Comparison of ENCODE assay signal across 1 cellular context in genomic region chr1:169485427-169486280, GRCh38.
TF ChIP-seq lines count a peak whose summit lies in the region.

Gene SLC19A2, minus strand, starts transcription at chr1:169485944. Its CDS starts 178 bp downstream, at chr1:169485766.

TF ChIP-seq in HepG2, 621 proteins besides CTCF, POLR2A, EP300 and RAD21 (continued from another document and continues in another):
- TF ChIP-seq TCF7L2 (IDR thresholded peaks at IDR 0.05; ENCODE audit: low read depth, low read length) (no peak), ZNF691 (CRISPR knock-in tag; IDR thresholded peaks at IDR 0.05; ENCODE audit: borderline replicate concordance, low read depth) (peak; percentile 78; the same call in 1 of the 2 replicates), ZBTB34 (CRISPR knock-in tag; IDR thresholded peaks at IDR 0.05) (peak; percentile 77; the same call in 1 of the 2 replicates), GTF3A (CRISPR knock-in tag; conservative IDR thresholded peaks at IDR 0.05) (peak; percentile 30; the same call in 1 of the 2 replicates), ZBED4 (CRISPR knock-in tag; IDR thresholded peaks at IDR 0.05; ENCODE audit: borderline replicate concordance) (no peak), ARID3A (IDR thresholded peaks at IDR 0.05; ENCODE audit: low read depth, low read length) (peak; percentile 7; the same call in 1 of the 2 replicates), THYN1 (CRISPR knock-in tag; IDR thresholded peaks at IDR 0.05; ENCODE audit: borderline replicate concordance, low read depth) (no peak), ZNF547 (CRISPR knock-in tag; IDR thresholded peaks at IDR 0.05) (peak; percentile 50; the same call in 1 of the 2 replicates), ZSCAN5A (CRISPR knock-in tag; IDR thresholded peaks at IDR 0.05; ENCODE audit: borderline replicate concordance) (0 out of 2 replicates have a peak, but pooled peaks have one; percentile 37), ZFY (CRISPR knock-in tag; IDR thresholded peaks at IDR 0.05) (peak; percentile 85), FOXO4 (CRISPR knock-in tag; conservative IDR thresholded peaks at IDR 0.05) (peak; percentile 98; the same call in 1 of the 2 replicates), PITX1 (CRISPR knock-in tag; IDR thresholded peaks at IDR 0.05) (peak; percentile 80; the same call in 1 of the 2 replicates), CEBPG (CRISPR knock-in tag; IDR thresholded peaks at IDR 0.05) (no peak), GATA4 (IDR thresholded peaks at IDR 0.05; ENCODE audit: borderline replicate concordance, low read depth) (peak; percentile 51; the same call in 1 of the 2 replicates), ELK4 (CRISPR knock-in tag; IDR thresholded peaks at IDR 0.05; ENCODE audit: borderline replicate concordance) (no peak), ZHX1 (CRISPR knock-in tag; IDR thresholded peaks at IDR 0.05; ENCODE audit: low read depth) (peak; percentile 75; the same call in 1 of the 2 replicates), REL (CRISPR knock-in tag; conservative IDR thresholded peaks at IDR 0.05) (no peak), ZNF724P (CRISPR knock-in tag; IDR thresholded peaks at IDR 0.05; ENCODE audit: borderline replicate concordance) (peak; percentile 93), SP140L (CRISPR knock-in tag; IDR thresholded peaks at IDR 0.05; ENCODE audit: borderline replicate concordance) (no peak), HOXD1 (CRISPR knock-in tag; IDR thresholded peaks at IDR 0.05) (peak; percentile 86; the same call in 1 of the 2 replicates), RFX5 (IDR thresholded peaks at IDR 0.05; ENCODE audit: low read depth, low read length) (peak; percentile 61), RARA (CRISPR knock-in tag; IDR thresholded peaks at IDR 0.05) (peak; percentile 32), DRAP1 (CRISPR knock-in tag; IDR thresholded peaks at IDR 0.05) (peak; percentile 100), USF2 (IDR thresholded peaks at IDR 0.05; ENCODE audit: low read depth, low read length) (no peak), USF2 (CRISPR knock-in tag; IDR thresholded peaks at IDR 0.05; ENCODE audit: borderline replicate concordance) (peak; percentile 68; the same call in 1 of the 2 replicates), ZXDC (CRISPR knock-in tag; IDR thresholded peaks at IDR 0.05) (0 out of 2 replicates have a peak, but pooled peaks have one; percentile 77), TCF12 (IDR thresholded peaks at IDR 0.05) (no peak), TCF12 (CRISPR knock-in tag; IDR thresholded peaks at IDR 0.05) (peak; percentile 85; the same call in 1 of the 2 replicates), ZNF83 (CRISPR knock-in tag; IDR thresholded peaks at IDR 0.05; ENCODE audit: borderline replicate concordance) (no peak), ZNF780A (CRISPR knock-in tag; IDR thresholded peaks at IDR 0.05) (no peak), MEIS2 (CRISPR knock-in tag; IDR thresholded peaks at IDR 0.05) (peak; percentile 77; the same call in 1 of the 2 replicates)
